8 cellular contexts compared by ENCODE assay signal in the genomic region with DNA sequence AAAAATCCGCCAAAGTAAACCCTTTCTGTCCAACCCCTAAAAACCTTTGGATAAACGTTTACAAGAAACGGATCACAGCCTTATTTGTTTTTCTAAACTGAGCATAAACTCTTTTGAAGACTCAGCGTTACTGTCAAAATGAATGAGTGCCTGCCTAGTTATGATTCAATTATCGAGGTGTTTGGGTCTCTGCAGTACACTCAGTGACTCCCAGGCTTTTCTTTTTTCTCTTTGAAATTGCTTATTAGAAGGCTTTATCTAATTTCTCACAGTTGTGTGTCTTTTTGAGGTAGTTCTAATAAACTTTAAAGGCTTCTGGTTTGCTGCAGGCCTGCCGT.
A peak's percentile ranks its signal among the peaks of the same experiment; 100 is the strongest.
DNase-seq lines count a peak whose midpoint lies in the region; ATAC-seq and TF ChIP-seq lines count a peak whose summit lies in the region.

No MANE protein-coding gene starts in this region.

- peaks cover 43% of the 10 kb centered on the region for H3K79me2 ChIP-seq in MM.1S (ENCODE audit: low read length)

- H3K27ac ChIP-seq in C4-2B (peak overlapping the region; percentile 91), MM.1S (ENCODE audit: low read length) (peak overlapping the region; percentile 99), neutrophil (peak overlapping the region; percentile 95)

- H3K4me2 ChIP-seq in MM.1S (ENCODE audit: low read depth, low read length) = peak overlapping the region; percentile 97

- H3K4me3 ChIP-seq in MM.1S (ENCODE audit: low read length) = peak overlapping the region; percentile 82
- H3K4me3 ChIP-seq in endocrine pancreas (ENCODE audit: control insufficient read depth, insufficient read depth, low read length) = peak overlapping the region; percentile 91
- H3K4me3 ChIP-seq in neutrophil (ENCODE audit: low read depth in 1 of 2, low read length in 1 of 2) = peak overlapping the region; percentile 78 to 84

- no peaks in the 10 kb centered on the region; the same call in 1 of the 2 replicates for H3K36me3 ChIP-seq in MM.1S (replicated peaks; ENCODE audit: insufficient read depth, low read length)
- H3K36me3 ChIP-seq in endocrine pancreas (ENCODE audit: control insufficient read depth, insufficient read depth, low read length) = no peaks in the 10 kb centered on the region
- no peaks in the 10 kb centered on the region for H3K36me3 ChIP-seq in neutrophil

- H3K9me3 ChIP-seq in MM.1S (replicated peaks; ENCODE audit: insufficient read depth, low read length) (no peaks in the 10 kb centered on the region), endocrine pancreas (ENCODE audit: control insufficient read depth, low read length) (no peaks in the 10 kb centered on the region), neutrophil (no peaks in the 10 kb centered on the region)

- H3K27me3 ChIP-seq in MM.1S (replicated peaks; ENCODE audit: insufficient read depth, low read length) (no peaks in the 10 kb centered on the region), endocrine pancreas (ENCODE audit: control insufficient read depth, insufficient read depth, low read length) (no peaks in the 10 kb centered on the region), neutrophil (no peaks in the 10 kb centered on the region)

- H3F3A ChIP-seq in MM.1S (ENCODE audit: insufficient read depth, low read length) = peaks cover 18% of the 10 kb centered on the region

- peaks cover 12% of the 10 kb centered on the region for H3K4me1 ChIP-seq in MM.1S (ENCODE audit: low read length)
- H3K4me1 ChIP-seq in endocrine pancreas (ENCODE audit: control insufficient read depth, insufficient read depth, low read length) = peaks cover 12% of the 10 kb centered on the region
- H3K4me1 ChIP-seq in neutrophil (ENCODE audit: control insufficient read depth in 1 of 2, insufficient read depth in 1 of 2, low read depth in 1 of 2, low read length in 1 of 2) = peaks cover 15 to 19% of the 10 kb centered on the region in 2 experiments

- no peak for DNase-seq in MM.1S
- no peak for DNase-seq in NCI-H1930 (lab: John Stamatoyannopoulos, UW)
- no peak for DNase-seq in activated gamma-delta T cell treated with Interleukin-2 at 50 U/mL for 16 hours
- DNase-seq in MV-4-11 (lab: John Stamatoyannopoulos, UW) = no peak

- TF ChIP-seq CTCF in C4-2B (conservative IDR thresholded peaks at IDR 0.05) (no peak), MM.1S (IDR thresholded peaks at IDR 0.05; ENCODE audit: low read length) (no peak), neutrophil (IDR thresholded peaks at IDR 0.05) (no peak)

- H2AFZ ChIP-seq in MM.1S (ENCODE audit: low read length) = peak overlapping the region; percentile 57

- H3K9me2 ChIP-seq in MM.1S (replicated peaks; ENCODE audit: insufficient read depth, low read length) = no peaks in the 10 kb centered on the region

- peak; percentile 10 for ATAC-seq in GM21515 (IDR thresholded peaks at IDR 0.05; ENCODE audit: unreplicated experiment)

- H3K9ac ChIP-seq in MM.1S (ENCODE audit: low read length) (peak overlapping the region; percentile 98), endocrine pancreas (ENCODE audit: control insufficient read depth, insufficient read depth, low read length) (peak overlapping the region; percentile 50)

- H4K20me1 ChIP-seq in MM.1S (ENCODE audit: insufficient read depth, low read length) = no peaks in the 10 kb centered on the region
